ENCODE assay signal across 11 cellular contexts in the genomic region with DNA sequence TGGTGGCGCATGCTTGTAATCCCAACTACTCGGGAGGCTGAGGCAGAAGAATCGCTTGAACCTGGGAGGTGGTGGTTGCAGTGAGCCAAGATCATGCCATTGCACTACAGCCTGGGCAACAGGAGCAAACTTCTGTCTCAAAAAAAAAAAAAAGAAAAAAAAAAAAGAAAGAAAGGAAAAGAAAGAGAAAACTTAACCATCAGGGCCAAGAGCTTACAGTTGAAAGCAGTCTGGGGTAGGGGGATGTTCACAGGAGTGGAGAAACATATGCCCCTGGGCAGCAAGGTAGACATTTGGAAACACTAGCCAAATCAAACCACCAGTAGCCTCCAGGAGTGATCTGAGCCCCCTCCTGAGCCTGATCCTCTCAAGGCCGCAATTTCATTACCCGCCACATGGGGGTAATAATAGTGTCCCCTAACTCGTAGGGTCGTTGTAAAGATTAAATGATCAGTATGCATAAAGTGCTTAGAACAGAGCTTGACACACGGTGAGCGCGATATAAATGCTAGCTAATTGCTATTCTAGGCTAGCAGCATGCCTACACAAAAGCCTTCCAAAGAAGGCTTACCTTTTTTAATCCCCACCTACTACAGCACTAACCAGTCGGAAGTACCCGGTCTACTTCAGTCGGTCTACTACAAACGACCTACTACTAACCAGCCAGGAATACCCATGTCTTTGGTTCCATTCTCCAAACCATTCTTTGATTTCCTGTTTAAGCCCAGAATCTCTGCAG.
DNase-seq lines count a peak whose midpoint lies in the region; ATAC-seq and TF ChIP-seq lines count a peak whose summit lies in the region.
"Had no signal": no experiment of that assay in that cellular context is flagged by ENCODE, and none has a peak within 500 bp of the region (broad histone marks: within the 10 kb centered on the region; RNA-seq: fewer than 3 reads in every experiment).

No MANE protein-coding gene starts in this region.

- no peak overlapping the region for H3K27ac Mint-ChIP-seq in WTC11
- H3K27ac Mint-ChIP-seq in naive thymus-derived CD8-positive, alpha-beta T cell = no peak overlapping the region
- H3K27ac Mint-ChIP-seq: activated naive CD8-positive, alpha-beta T cell treated with anti-CD3 and anti-CD28 coated beads for 36 hours; IgD-negative memory B cell had no signal

- H3K4me1 Mint-ChIP-seq in WTC11 = peaks cover 39% of the 10 kb centered on the region
- H3K4me1 Mint-ChIP-seq in naive thymus-derived CD8-positive, alpha-beta T cell = peaks cover 5 to 15% (median 14%) of the 10 kb centered on the region in 4 donors

- peaks cover 41% of the 10 kb centered on the region for H3K27me3 Mint-ChIP-seq in WTC11 (ENCODE audit: low read depth)
- peaks cover 18 to 51% (median 48%) of the 10 kb centered on the region in 5 donors for H3K27me3 Mint-ChIP-seq in naive thymus-derived CD8-positive, alpha-beta T cell

- peaks cover 2% of the 10 kb centered on the region; the same call in 1 of the 2 replicates for H3K9me3 Mint-ChIP-seq in WTC11
- H3K9me3 Mint-ChIP-seq in naive thymus-derived CD8-positive, alpha-beta T cell = peaks cover 0 to 2% (median 0%) of the 10 kb centered on the region in 9 donors
- H3K9me3 Mint-ChIP-seq: activated naive CD8-positive, alpha-beta T cell treated with anti-CD3 and anti-CD28 coated beads for 36 hours had no signal

- peak; percentile 2 for DNase-seq in stimulated activated CD4-positive, alpha-beta T cell treated with anti-CD3 and anti-CD28 coated beads, Interleukin-15, amount 100 ng/mL, for 24 hours
- no peak for DNase-seq in stimulated activated CD4-positive, alpha-beta T cell treated with anti-CD3 and anti-CD28 coated beads, Interleukin-4, amount 100 ng/mL, for 24 hours
- DNase-seq in WTC11 (ENCODE audit: low spot score) (peak; percentile 52), glomerular visceral epithelial cell (ENCODE audit: extremely low spot score) (peak; percentile 6), kidney glomerular epithelial cell (lab: John Stamatoyannopoulos, UW) (no peak)
- DNase-seq in activated naive CD4-positive, alpha-beta T cell treated with Interleukin-2 at 50 U/mL for 16 hours = no peak
- DNase-seq in naive thymus-derived CD8-positive, alpha-beta T cell = no peak
- DNase-seq: activated naive CD8-positive, alpha-beta T cell treated with anti-CD3 and anti-CD28 coated beads for 36 hours had no signal

- 0 out of 2 replicates have a peak overlapping the region, but pooled peaks have one; percentile 2 for H3K4me3 Mint-ChIP-seq in WTC11
- no peak overlapping the region for H3K4me3 Mint-ChIP-seq in naive thymus-derived CD8-positive, alpha-beta T cell
- H3K4me3 Mint-ChIP-seq: activated naive CD8-positive, alpha-beta T cell treated with anti-CD3 and anti-CD28 coated beads for 36 hours had no signal

- peaks cover 3% of the 10 kb centered on the region; the same call in 1 of the 2 replicates for H3K36me3 Mint-ChIP-seq in WTC11
- no peaks in the 10 kb centered on the region for H3K36me3 Mint-ChIP-seq in naive thymus-derived CD8-positive, alpha-beta T cell
- H3K36me3 Mint-ChIP-seq: activated naive CD8-positive, alpha-beta T cell treated with anti-CD3 and anti-CD28 coated beads for 36 hours; IgD-negative memory B cell had no signal

- CTCF ChIA-PET in WTC11 (lab: Charles Lee) = interaction anchor here (0.6 to 1.7 kb wide), 7 partner anchors 12 to 1306 kb away, joined by 3 to 5 read pairs (median 4); no protein-coding TSS in a partner anchor

- peak; percentile 51 for TF ChIP-seq CTCF in WTC11 (IDR thresholded peaks at IDR 0.05)

- ATAC-seq in WTC11 (peak; percentile 35; the same call in 1 of the 2 replicates), HG03442 (IDR thresholded peaks at IDR 0.05; ENCODE audit: unreplicated experiment) (no peak)
- no peak for ATAC-seq in naive thymus-derived CD8-positive, alpha-beta T cell
- ATAC-seq: activated CD4-positive, CD25-positive, alpha-beta regulatory T cell treated with anti-CD3 and anti-CD28 coated beads, Interleukin-2, amount 50 U/mL, for 24 hours had no signal

- POLR2A ChIA-PET in WTC11 (lab: Charles Lee) = no interaction called here
- POLR2A ChIA-PET in naive thymus-derived CD8-positive, alpha-beta T cell (lab: Charles Lee) = no interaction called here

TF ChIP-seq in WTC11, 78 proteins besides CTCF, POLR2A, EP300 and RAD21:
- TF ChIP-seq SMAD3 (CRISPR knock-in tag; IDR thresholded peaks at IDR 0.05; ENCODE audit: borderline replicate concordance) (no peak), KAT7 (CRISPR knock-in tag; IDR thresholded peaks at IDR 0.05; ENCODE audit: borderline replicate concordance) (no peak), NR2C2 (CRISPR knock-in tag; IDR thresholded peaks at IDR 0.05) (no peak), ZNF671 (CRISPR knock-in tag; IDR thresholded peaks at IDR 0.05) (no peak)

Comparison
In these comparisons a context has a peak if more than half of its experiments do, and no peak if none do; other contexts are left out.
1. DNase-seq: peak in stimulated activated CD4-positive, alpha-beta T cell treated with anti-CD3 and anti-CD28 coated beads, Interleukin-15, amount 100 ng/mL, for 24 hours (single experiment), WTC11 (single experiment) and glomerular visceral epithelial cell (single experiment); none in stimulated activated CD4-positive, alpha-beta T cell treated with anti-CD3 and anti-CD28 coated beads, Interleukin-4, amount 100 ng/mL, for 24 hours (single experiment), activated naive CD4-positive, alpha-beta T cell treated with Interleukin-2 at 50 U/mL for 16 hours (single experiment), naive thymus-derived CD8-positive, alpha-beta T cell (0 of 10) and kidney glomerular epithelial cell (single experiment).